9 cellular contexts compared by ENCODE assay signal in genomic region chr12:121789233-121789781, GRCh38. TPM values are rescaled to one million over a fixed set of nuclear protein-coding genes. Genes with fewer than 3 reads are reported as not detected.
DNase-seq lines count a peak whose midpoint lies in the region; ATAC-seq, FAIRE-seq and TF ChIP-seq lines count a peak whose summit lies in the region.
"Had no signal": no experiment of that assay in that cellular context is flagged by ENCODE, and none has a peak within 500 bp of the region (broad histone marks: within the 10 kb centered on the region; RNA-seq: fewer than 3 reads in every experiment).

No MANE protein-coding gene starts in this region.

- intact Hi-C loops in K562 (cut with micrococcal nuclease) (no loop called here), spleen (cut with DNase I; ENCODE audit: low total_unique reads) (no loop called here)

- POLR2A ChIA-PET in K562 (lab: Yijun Ruan, JAX) = interaction anchor here (0.7 to 0.9 kb wide), 2 partner anchors 13 to 236 kb away, joined by 3 to 4 read pairs; no protein-coding TSS in a partner anchor

- DNase-seq in GM18507 (ENCODE audit: extremely low spot score, insufficient read length, low read depth) (no peak), K562 (ENCODE audit: extremely low read depth in 1 of 4, low spot score in 3 of 4) (no peak), spleen (peak; percentile 93), foreskin fibroblast (no peak)
- DNase-seq: kidney glomerular epithelial cell, NCI-H446 treated with DMSO at 0.1 percent for 48 hours had no signal

- CTCF ChIA-PET in K562 (lab: Yijun Ruan, JAX; ENCODE audit: low intra/inter-chr PET ratio) = interaction anchor here (1.2 kb wide), 1 partner anchor 92 kb away, joined by 3 read pairs; no protein-coding TSS in a partner anchor

- H2AFZ ChIP-seq in Loucy (ENCODE audit: low read length) (no peak overlapping the region), K562 (ENCODE audit: low read depth, low read length) (no peak overlapping the region)

- H3K9me2 ChIP-seq in Loucy (replicated peaks; ENCODE audit: low read depth, low read length) = no peaks in the 10 kb centered on the region

- in situ Hi-C loops in K562 (cut with MboI) = no loop called here

- H3K4me1 ChIP-seq in Loucy (ENCODE audit: insufficient read depth, low read length, poor library complexity, severe bottlenecking) (peaks cover 59% of the 10 kb centered on the region), K562 (replicated peaks in 1 of 2; ENCODE audit: control insufficient read depth in 2 of 2, insufficient read depth in 2 of 2, low read length in 2 of 2) (peaks cover under 1 to 43% of the 10 kb centered on the region in 2 experiments; a peak in 4 of 5 replicates), spleen (peaks cover 71 to 100% (median 99%) of the 10 kb centered on the region in 6 donors)

- H3F3A ChIP-seq in Loucy (ENCODE audit: low read depth) = peaks cover 3% of the 10 kb centered on the region; the same call in 1 of the 2 replicates

- H3K9ac ChIP-seq in Loucy (ENCODE audit: low read depth, low read length, poor library complexity, severe bottlenecking) = peak overlapping the region; percentile 77
- peak overlapping the region in 1 of 2 experiments; percentile 80; a peak in 1 of 4 replicates for H3K9ac ChIP-seq in K562 (ENCODE audit: insufficient read depth in 1 of 2, low read depth in 2 of 2, low read length in 2 of 2)

- H3K9me3 ChIP-seq in Loucy (ENCODE audit: insufficient read depth, low read depth, low read length) (no peaks in the 10 kb centered on the region), K562 (replicated peaks; ENCODE audit: control insufficient read depth, insufficient read depth, low read depth, low read length) (no peaks in the 10 kb centered on the region), spleen (no peaks in the 10 kb centered on the region)

- peak overlapping the region; percentile 95 for H3K4me2 ChIP-seq in Loucy (ENCODE audit: low read depth, low read length, poor library complexity, severe bottlenecking)
- H3K4me2 ChIP-seq in K562 (ENCODE audit: insufficient read depth, low read length) = no peak overlapping the region

- no peak overlapping the region for H3K27ac ChIP-seq in K562 (ENCODE audit: extremely low read depth, low read depth, low read length)
- peak overlapping the region; percentile 93 to 100 (median 100) for H3K27ac ChIP-seq in spleen

- H3K27me3 ChIP-seq in Loucy (ENCODE audit: insufficient read depth, low read length, poor library complexity, severe bottlenecking) = no peaks in the 10 kb centered on the region
- no peaks in the 10 kb centered on the region for H3K27me3 ChIP-seq in K562 (ENCODE audit: control insufficient read depth in 2 of 2, insufficient read depth in 2 of 2, low read length in 2 of 2)
- H3K27me3 ChIP-seq in spleen (replicated peaks in 1 of 7) = no peaks in the 10 kb centered on the region

- TF ChIP-seq RAD21 in K562 (CRISPR knock-in tag; conservative IDR thresholded peaks at IDR 0.05 in 1 of 2, IDR thresholded peaks at IDR 0.05 in 1 of 2) = no peak

- no TSS peak for BruUV-seq in K562 (replicated peaks; lab: Mats Ljungman, UMichigan)

- TF ChIP-seq EP300 in K562 (IDR thresholded peaks at IDR 0.05; ENCODE audit: low read length) = no peak

- H3K4me3 ChIP-seq in Loucy (ENCODE audit: low read length, poor library complexity, severe bottlenecking) (peak overlapping the region; percentile 72), K562 (no peak overlapping the region), spleen (peak overlapping the region in 7 of 8 donors; percentile 6 to 80 (median 26)), foreskin fibroblast (ENCODE audit: low read depth in 1 of 2, low read length in 2 of 2) (no peak overlapping the region)

- H3K36me3 ChIP-seq in Loucy (ENCODE audit: insufficient read depth, low read length) (peaks cover 5% of the 10 kb centered on the region; the same call in 1 of the 2 replicates), K562 (ENCODE audit: control insufficient read depth, insufficient read depth, low read length) (no peaks in the 10 kb centered on the region), spleen (peaks cover 0 to 17% (median 0%) of the 10 kb centered on the region in 6 donors)

- TF ChIP-seq CTCF in Loucy (conservative IDR thresholded peaks at IDR 0.05; ENCODE audit: low read length) (no peak), K562 (IDR thresholded peaks at IDR 0.05 in 2 of 3, conservative IDR thresholded peaks at IDR 0.05 in 1 of 3; ENCODE audit: insufficient read depth in 2 of 3, low read depth in 1 of 3, low read length in 3 of 3) (no peak), spleen (IDR thresholded peaks at IDR 0.05 in 8 of 11, conservative IDR thresholded peaks at IDR 0.05 in 3 of 11) (peak in 4 of 11 experiments; percentile 20 to 41 (median 28)), foreskin fibroblast (IDR thresholded peaks at IDR 0.05; ENCODE audit: low read depth, low read length) (no peak)

- ATAC-seq in K562 (no peak), HG03280 (IDR thresholded peaks at IDR 0.05; ENCODE audit: unreplicated experiment) (no peak), HG02870 (IDR thresholded peaks at IDR 0.05; ENCODE audit: unreplicated experiment) (no peak)

- FAIRE-seq in GM18507 (lab: Jason Lieb, UNC) = peak; percentile 73
- FAIRE-seq in K562 (lab: Jason Lieb, UNC) = no peak

- H3K79me2 ChIP-seq in Loucy (ENCODE audit: insufficient read depth, low read length) (peaks cover 82% of the 10 kb centered on the region), K562 (ENCODE audit: control insufficient read depth, insufficient read depth, low read length) (no peaks in the 10 kb centered on the region)

- H3K9me1 ChIP-seq in K562 (ENCODE audit: control insufficient read depth, insufficient read depth, low read length) = no peaks in the 10 kb centered on the region

- 69% methylated on average over 13 of the region's 13 CpGs for WGBS in K562 (ENCODE audit: insufficient coverage, low coverage, missing lambda C conversion rate)
- 3 to 16% (median 8%) methylated on average over 11 to 13 of the region's 13 CpGs for WGBS in spleen, 5 donors

- no peak for TF ChIP-seq POLR2A in K562 (conservative IDR thresholded peaks at IDR 0.05)
- peak in 1 of 3 donors; percentile 27 for TF ChIP-seq POLR2A in spleen (IDR thresholded peaks at IDR 0.05)

- H4K20me1 ChIP-seq in Loucy (ENCODE audit: insufficient read depth, low read length, poor library complexity, severe bottlenecking) (peaks cover 29% of the 10 kb centered on the region), K562 (replicated peaks; ENCODE audit: control insufficient read depth, insufficient read depth, low read length) (0 out of 2 replicates have a peak, but pooled peaks cover 5% of the 10 kb centered on the region)

TF ChIP-seq in K562, 482 proteins besides CTCF, POLR2A, EP300 and RAD21 (continues in another document):
- no peak for TF ChIP-seq IRF2 (CRISPR knock-in tag; IDR thresholded peaks at IDR 0.05)
- TF ChIP-seq USF1 (CRISPR knock-in tag; IDR thresholded peaks at IDR 0.05) = no peak

RNA-seq across cellular contexts. Expression of gene RHOF, which starts 4.2 kb away (rescaled TPM):
- total RNA-seq in K562 (2011; cell fraction: chromatin; rRNA removed; ENCODE audit: low replicate concordance) = 78.6 and 99.1 TPM in 2 replicates
- total RNA-seq in K562 (2011; cell fraction: nucleolus; rRNA removed) = 34.0 and 38.0 TPM in 2 replicates
- 43.6 and 46.6 TPM in 2 replicates for total RNA-seq in K562 (2011; cell fraction: nucleoplasm; rRNA removed)
- total RNA-seq in K562 (2014; rRNA removed) = 3.5 and 3.9 TPM in 2 replicates
- total RNA-seq in K562 (2014; rRNA removed; fragmentation: Illumina TruSeq; extraction: Trizol) = 3.1 and 3.9 TPM in 2 replicates
- 4.3 and 4.8 TPM in 2 replicates for total RNA-seq in K562 (2015; rRNA removed; fragmentation: Illumina TruSeq; extraction: Trizol)
- 10.1 and 10.4 TPM in 2 replicates for total RNA-seq in K562 (2021)
- 4.0 and 6.3 TPM in 2 replicates for polyA plus RNA-seq in K562 (2011; rRNA removed)
- polyA plus RNA-seq in K562 (2011; cell fraction: cytosol; rRNA removed) = 1.2 and 2.6 TPM in 2 replicates
- 21.6 and 23.6 TPM in 2 replicates for polyA plus RNA-seq in K562 (2011; cell fraction: nucleus; rRNA removed)
- polyA plus RNA-seq in K562 (2012) = 3.9 and 4.4 TPM in 2 replicates
- polyA plus RNA-seq in K562 (2014; fragmentation: Illumina TruSeq; extraction: Trizol) = 4.3 and 5.4 TPM in 2 replicates
- under 1 TPM; 0.13 to 0.45 TPM for polyA plus RNA-seq in K562 (2014; fragmentation: Nextera tagmentation; extraction: Ambion mirVana)
- 8.8 and 9.5 TPM in 2 replicates for polyA plus RNA-seq in K562 (2014; rRNA removed)
- polyA minus RNA-seq in K562 (2011; rRNA and poly(A)+ RNA removed) = 3.8 and 8.5 TPM in 2 replicates
- 2.6 and 4.0 TPM in 2 replicates for polyA minus RNA-seq in K562 (2011; cell fraction: cytosol; rRNA and poly(A)+ RNA removed)
- 19.9 and 31.2 TPM in 2 replicates for polyA minus RNA-seq in K562 (2011; cell fraction: nucleus; rRNA and poly(A)+ RNA removed)
- 10 to 100 TPM; 45.2 to 71.7 (median 54.6) TPM for total RNA-seq in spleen
- polyA plus RNA-seq in spleen = 10 to 100 TPM; 18.4 to 29.4 (median 20.3) TPM

RNA-seq across cellular contexts. Expression of gene SETD1B, which starts 14.5 kb away (rescaled TPM):
- 15.2 and 26.5 TPM in 2 replicates for total RNA-seq in K562 (2011; cell fraction: chromatin; rRNA removed; ENCODE audit: low replicate concordance)
- total RNA-seq in K562 (2011; cell fraction: nucleolus; rRNA removed) = 12.8 and 13.4 TPM in 2 replicates
- 10.8 and 11.7 TPM in 2 replicates for total RNA-seq in K562 (2011; cell fraction: nucleoplasm; rRNA removed)
- total RNA-seq in K562 (2014; rRNA removed) (2.9 and 4.7 TPM in 2 replicates), K562 (2014; rRNA removed; fragmentation: Illumina TruSeq; extraction: Trizol) (0.99 and 1.4 TPM in 2 replicates), K562 (2015; rRNA removed; fragmentation: Illumina TruSeq; extraction: Trizol) (2.1 and 3.1 TPM in 2 replicates), K562 (2021) (23.6 and 26.6 TPM in 2 replicates), spleen (10 to 100 TPM; 19.9 to 37.7 (median 31.8) TPM)
- polyA plus RNA-seq in K562 (2011; rRNA removed) (0.77 and 1.1 TPM in 2 replicates), K562 (2014; fragmentation: Illumina TruSeq; extraction: Trizol) (6.1 and 10.6 TPM in 2 replicates), K562 (2014; fragmentation: Nextera tagmentation; extraction: Ambion mirVana) (1 to 10 TPM in 1 of 2 experiments, under 1 TPM in 1; 0.48 to 2.3 TPM), K562 (2014; rRNA removed) (6.9 and 7.1 TPM in 2 replicates), spleen (10 to 100 TPM in 1 of 3 donors, 1 to 10 TPM in 2; 3.3 to 11.9 (median 5.3) TPM)
- polyA plus RNA-seq in K562 (2011; cell fraction: cytosol; rRNA removed) = 0.75 and 1.0 TPM in 2 replicates
- polyA plus RNA-seq in K562 (2011; cell fraction: nucleus; rRNA removed) = 4.0 and 7.0 TPM in 2 replicates
- 8.4 and 8.6 TPM in 2 replicates for polyA plus RNA-seq in K562 (2012)
- polyA minus RNA-seq in K562 (2011; rRNA and poly(A)+ RNA removed) = 1.2 and 1.3 TPM in 2 replicates
- polyA minus RNA-seq in K562 (2011; cell fraction: cytosol; rRNA and poly(A)+ RNA removed) = 5.6 and 7.3 TPM in 2 replicates
- polyA minus RNA-seq in K562 (2011; cell fraction: nucleus; rRNA and poly(A)+ RNA removed) = 2.8 and 3.1 TPM in 2 replicates

Comparison
In these comparisons a context has a peak if more than half of its experiments do, and no peak if none do; other contexts are left out.
1. H3K4me3 ChIP-seq: peak in Loucy (single experiment) and spleen (7 of 8); none in K562 (single experiment) and foreskin fibroblast (0 of 2).